Comparison of ENCODE assay signal across 1 cellular context in the genomic region with DNA sequence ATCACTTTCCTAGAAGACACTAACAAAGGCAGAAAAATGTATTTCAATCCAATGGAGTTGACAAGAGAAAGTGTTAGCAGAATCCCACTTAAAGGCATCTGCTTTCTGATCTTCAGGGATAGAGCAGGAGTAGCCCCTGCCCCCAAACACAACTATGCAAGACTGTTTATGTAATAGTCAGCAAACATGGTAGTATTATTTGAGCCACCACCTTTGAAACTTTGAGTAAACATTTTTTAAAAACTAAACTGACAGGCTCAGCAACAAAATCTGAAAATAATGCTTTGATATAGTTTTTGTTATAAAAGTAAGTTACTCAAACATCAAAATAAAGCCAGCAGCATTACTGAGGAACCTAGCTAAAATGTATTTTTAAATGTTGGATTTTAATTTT.
TF ChIP-seq lines count a peak whose summit lies in the region.

No MANE protein-coding gene starts in this region.

TF ChIP-seq in GM12878, 131 proteins besides CTCF, POLR2A, EP300 and RAD21:
- TF ChIP-seq ZBED1 (IDR thresholded peaks at IDR 0.05; ENCODE audit: borderline replicate concordance) (no peak), USF1 (IDR thresholded peaks at IDR 0.05; ENCODE audit: borderline replicate concordance, extremely low read length, insufficient read depth, low read depth, low read length) (no peak), RCOR1 (conservative IDR thresholded peaks at IDR 0.05; ENCODE audit: low read depth, low read length) (no peak), FOS (IDR thresholded peaks at IDR 0.05; ENCODE audit: borderline replicate concordance, extremely low read depth, insufficient read length) (no peak), HSF1 (IDR thresholded peaks at IDR 0.05; ENCODE audit: low read depth, low read length) (no peak), NR2F1 (conservative IDR thresholded peaks at IDR 0.05) (no peak), ATF7 (IDR thresholded peaks at IDR 0.05; ENCODE audit: low read depth) (no peak), CREB1 (IDR thresholded peaks at IDR 0.05; ENCODE audit: low read depth) (no peak), SUPT20H (IDR thresholded peaks at IDR 0.05; ENCODE audit: borderline replicate concordance, control insufficient read depth, low read depth, low read length) (no peak), SREBF1 (IDR thresholded peaks at IDR 0.05; ENCODE audit: low read length) (no peak)
